ENCODE assay signal across 9 cellular contexts in the genomic region with DNA sequence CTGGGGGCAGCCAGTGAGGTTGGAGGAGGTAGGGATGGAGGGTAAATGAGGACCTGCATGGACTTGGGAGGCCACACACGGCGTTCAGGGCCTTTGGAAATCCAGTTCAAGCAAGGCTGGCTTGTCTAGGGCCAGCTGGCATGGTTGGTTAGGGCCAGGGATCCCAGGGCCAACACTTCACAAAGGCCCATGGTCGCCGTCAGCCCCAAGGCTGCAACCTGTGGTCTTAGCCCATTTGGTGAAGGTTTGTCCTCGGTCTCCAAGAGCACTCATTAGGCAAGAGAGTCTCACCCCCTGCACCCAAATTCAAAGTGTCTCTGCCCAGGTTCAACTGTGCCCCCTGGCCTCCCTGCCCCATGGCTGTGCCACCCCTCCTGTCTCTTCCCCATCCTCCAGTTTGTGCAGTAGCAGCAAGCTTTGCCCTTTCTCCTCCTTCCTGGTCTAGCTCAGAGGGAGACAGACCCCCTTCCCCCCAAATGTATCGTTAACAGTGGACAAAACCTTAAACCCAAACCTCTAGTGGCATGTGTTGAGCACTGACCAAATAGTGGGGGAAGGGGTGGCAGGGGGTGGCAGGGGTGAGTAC.
DNase-seq lines count a peak whose midpoint lies in the region; ATAC-seq and TF ChIP-seq lines count a peak whose summit lies in the region.
"Had no signal": no experiment of that assay in that cellular context is flagged by ENCODE, and none has a peak within 500 bp of the region (broad histone marks: within the 10 kb centered on the region; RNA-seq: fewer than 3 reads in every experiment).

No MANE protein-coding gene starts in this region.

- peak; percentile 30 for DNase-seq in CD14-positive monocyte (ENCODE audit: low spot score)
- DNase-seq in Karpas-422 = no peak
- no peak for DNase-seq in colonic mucosa
- no peak for DNase-seq in natural killer cell treated with Interleukin-12 subunit alpha and Interleukin-12 subunit beta and Interleukin-15 and Interleukin-18, amount 100 ng/mL, for 72 hours (ENCODE audit: low spot score)
- no peak for DNase-seq in thyroid gland
- no peak for DNase-seq in hypothalamus (lab: John Stamatoyannopoulos, UW)

- H3K79me2 ChIP-seq in Karpas-422 (ENCODE audit: low read length) = no peaks in the 10 kb centered on the region

- WGBS in thyroid gland, 2 donors = 75 to 80% methylated on average over 5 to 6 of the region's 6 CpGs

- no peak overlapping the region for H3K27ac ChIP-seq in Karpas-422 (ENCODE audit: low read length)
- H3K27ac ChIP-seq in colonic mucosa = no peak overlapping the region
- H3K27ac ChIP-seq in thyroid gland = no peak overlapping the region

- H3K4me1 ChIP-seq in Karpas-422 (ENCODE audit: low read length) (peaks cover 16% of the 10 kb centered on the region), colonic mucosa (peaks cover 5% of the 10 kb centered on the region), thyroid gland (peaks cover 8 to 26% of the 10 kb centered on the region in 2 donors)

- peak overlapping the region; percentile 80; the same call in 1 of the 2 replicates for H3K4me3 ChIP-seq in Karpas-422 (ENCODE audit: low read length)
- H3K4me3 ChIP-seq in colonic mucosa = peak overlapping the region; percentile 55
- H3K4me3 ChIP-seq in thyroid gland (replicated peaks in 1 of 3) = no peak overlapping the region

- no peaks in the 10 kb centered on the region for H3K9me3 Mint-ChIP-seq in CD14-positive monocyte
- H3K9me3 Mint-ChIP-seq in natural killer cell treated with Interleukin-12 subunit alpha and Interleukin-12 subunit beta and Interleukin-15 and Interleukin-18, amount 100 ng/mL, for 72 hours = no peaks in the 10 kb centered on the region
- H3K9me3 Mint-ChIP-seq: stimulated activated naive B cell treated with anti-CD40 and anti-IgM and Interleukin-4, amounts not matched to agents 10 μg/mL and 1 μg/mL and 100 μg/mL, for 72 hours had no signal

- H3K9ac ChIP-seq in Karpas-422 (ENCODE audit: low read length) = 0 out of 2 replicates have a peak overlapping the region, but pooled peaks have one; percentile 67
- peak overlapping the region; percentile 31 to 96 for H3K9ac ChIP-seq in colonic mucosa (ENCODE audit: low read depth in 2 of 2, low read length in 2 of 2)

- H3K4me2 ChIP-seq in Karpas-422 (ENCODE audit: low read depth, low read length, poor library complexity, severe bottlenecking) = peak overlapping the region; percentile 93

- TF ChIP-seq CTCF in CD14-positive monocyte (IDR thresholded peaks at IDR 0.05) = no peak
- no peak for TF ChIP-seq CTCF in colonic mucosa (IDR thresholded peaks at IDR 0.05)
- no peak for TF ChIP-seq CTCF in thyroid gland (IDR thresholded peaks at IDR 0.05)

- ATAC-seq in natural killer cell treated with Interleukin-12 subunit alpha and Interleukin-12 subunit beta and Interleukin-15 and Interleukin-18, amount 100 ng/mL, for 72 hours = no peak
- ATAC-seq in GM18867 (IDR thresholded peaks at IDR 0.05; ENCODE audit: unreplicated experiment) (no peak), GM21423 (IDR thresholded peaks at IDR 0.05; ENCODE audit: unreplicated experiment) (no peak)

- no peak for TF ChIP-seq POLR2A in thyroid gland (IDR thresholded peaks at IDR 0.05)

- peaks cover 0 to 10% (median 0%) of the 10 kb centered on the region in 3 donors for H3K27me3 Mint-ChIP-seq in CD14-positive monocyte (ENCODE audit: low read depth in 3 of 3)
- no peaks in the 10 kb centered on the region for H3K27me3 Mint-ChIP-seq in natural killer cell treated with Interleukin-12 subunit alpha and Interleukin-12 subunit beta and Interleukin-15 and Interleukin-18, amount 100 ng/mL, for 72 hours

- no peaks in the 10 kb centered on the region for H4K20me1 ChIP-seq in Karpas-422 (ENCODE audit: insufficient read depth, low read depth, low read length)

- H2AFZ ChIP-seq in Karpas-422 (ENCODE audit: low read length) = peak overlapping the region; percentile 80; the same call in 1 of the 2 replicates

- no peaks in the 10 kb centered on the region for H3K9me2 ChIP-seq in Karpas-422 (replicated peaks; ENCODE audit: insufficient read depth, low read length)

- H3K4me1 Mint-ChIP-seq in CD14-positive monocyte = peaks cover 28% of the 10 kb centered on the region
- H3K4me1 Mint-ChIP-seq in natural killer cell treated with Interleukin-12 subunit alpha and Interleukin-12 subunit beta and Interleukin-15 and Interleukin-18, amount 100 ng/mL, for 72 hours (ENCODE audit: low read depth in 2 of 2) = peaks cover 28 to 47% of the 10 kb centered on the region in 2 donors

- peak overlapping the region in 1 of 7 donors; percentile 10 for H3K27ac Mint-ChIP-seq in CD14-positive monocyte
- H3K27ac Mint-ChIP-seq in natural killer cell treated with Interleukin-12 subunit alpha and Interleukin-12 subunit beta and Interleukin-15 and Interleukin-18, amount 100 ng/mL, for 72 hours = no peak overlapping the region

- intact Hi-C loops in CD14-positive monocyte (cut with micrococcal nuclease) = loop anchor here in 1 of 2 donors (2.0 to 10.0 kb wide), 3 partner anchors 244 to 1016 kb away; partner anchors contain the start of gene RAD52
- intact Hi-C loops in colonic mucosa (cut with DNase I) = loop anchor here (2.0 to 10.0 kb wide), 3 partner anchors 246 to 526 kb away; no protein-coding TSS in a partner anchor
- intact Hi-C loops in thyroid gland (cut with DNase I) = loop anchor here (5.0 to 10.0 kb wide), 3 partner anchors 183 to 526 kb away; partner anchors contain the start of gene WNK1

- H3K27me3 ChIP-seq in Karpas-422 (ENCODE audit: low read length) (no peaks in the 10 kb centered on the region), colonic mucosa (no peaks in the 10 kb centered on the region), thyroid gland (peaks cover 3% of the 10 kb centered on the region)

- H3K36me3 Mint-ChIP-seq in CD14-positive monocyte = peaks cover 24 to 26% of the 10 kb centered on the region in 2 donors
- no peaks in the 10 kb centered on the region for H3K36me3 Mint-ChIP-seq in natural killer cell treated with Interleukin-12 subunit alpha and Interleukin-12 subunit beta and Interleukin-15 and Interleukin-18, amount 100 ng/mL, for 72 hours
- H3K36me3 Mint-ChIP-seq: stimulated activated naive B cell treated with anti-CD40 and anti-IgM and Interleukin-4, amounts not matched to agents 10 μg/mL and 1 μg/mL and 100 μg/mL, for 72 hours had no signal

- peak overlapping the region; percentile 80 to 90 for H3K4me3 Mint-ChIP-seq in CD14-positive monocyte
- peak overlapping the region; percentile 32 for H3K4me3 Mint-ChIP-seq in natural killer cell treated with Interleukin-12 subunit alpha and Interleukin-12 subunit beta and Interleukin-15 and Interleukin-18, amount 100 ng/mL, for 72 hours

- H3K36me3 ChIP-seq in Karpas-422 (ENCODE audit: insufficient read depth, low read length) (no peaks in the 10 kb centered on the region), colonic mucosa (no peaks in the 10 kb centered on the region), thyroid gland (no peaks in the 10 kb centered on the region)

- H3K9me3 ChIP-seq in Karpas-422 (ENCODE audit: low read length) = no peaks in the 10 kb centered on the region
- no peaks in the 10 kb centered on the region for H3K9me3 ChIP-seq in colonic mucosa
- no peaks in the 10 kb centered on the region for H3K9me3 ChIP-seq in thyroid gland

Comparison
In these comparisons a context has a peak if more than half of its experiments do, and no peak if none do; other contexts are left out.
1. H3K4me3 ChIP-seq: peak in Karpas-422 (single experiment) and colonic mucosa (single experiment); none in thyroid gland (0 of 3).